ENCODE assay signal across 8 cellular contexts in genomic region chr10:66501356-66501755, GRCh38.
"Had no signal": no experiment of that assay in that cellular context is flagged by ENCODE, and none has a peak within 500 bp of the region (broad histone marks: within the 10 kb centered on the region; RNA-seq: fewer than 3 reads in every experiment).

No MANE protein-coding gene starts in this region.

- ATAC-seq: K562 had no signal

- H2AFZ ChIP-seq: GM23248 had no signal

- DNase-seq: GM23248, GOT3, H9, HCEC 1CT, IMR-90, Kasumi-1, KG1 had no signal

- H3K9ac ChIP-seq: GM23248 had no signal

- H3K4me3 ChIP-seq: GM23248, K562 had no signal

- H3K27ac ChIP-seq: GM23248 had no signal
